Comparison of ENCODE assay signal across 32 cellular contexts in the genomic region with DNA sequence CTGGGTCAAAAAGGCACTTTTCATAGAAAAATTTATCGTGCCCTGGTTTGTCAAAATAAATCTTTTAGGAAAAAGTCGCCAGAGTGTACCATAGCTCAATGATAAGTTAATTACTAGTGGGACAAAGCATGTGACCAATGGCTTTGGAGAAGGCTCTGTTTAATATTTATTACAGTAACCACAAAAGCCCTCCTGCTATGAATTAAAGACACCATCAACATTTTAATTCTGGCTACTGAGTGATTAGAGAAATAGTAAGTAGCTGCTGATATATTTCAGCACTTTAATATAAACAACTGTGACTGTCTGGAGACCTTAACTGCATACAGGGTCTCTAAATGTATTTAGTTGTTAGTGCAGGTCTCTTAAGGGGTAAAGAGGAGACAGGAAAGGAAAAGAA.
"Had no signal": no experiment of that assay in that cellular context is flagged by ENCODE, and none has a peak within 500 bp of the region (broad histone marks: within the 10 kb centered on the region; RNA-seq: fewer than 3 reads in every experiment).

No MANE protein-coding gene starts in this region.

- H2AFZ ChIP-seq: parathyroid adenoma had no signal

- H3K36me3 ChIP-seq: ovary, right lobe of liver, thoracic aorta, thyroid gland, upper lobe of left lung, vagina had no signal

- H3K4me1 Mint-ChIP-seq: naive B cell; naive thymus-derived CD8-positive, alpha-beta T cell; nephron progenitor cell; stimulated activated memory B cell treated with anti-CD40 and anti-IgM and Interleukin-4, amounts not matched to agents 10 μg/mL and 1 μg/mL and 100 μg/mL, for 72 hours; stimulated activated naive CD8-positive, alpha-beta T cell treated with anti-CD3 and anti-CD28 coated beads, Interleukin-15, amount 100 ng/mL, for 72 hours had no signal

- H3K4me1 ChIP-seq: parathyroid adenoma, right lobe of liver, spleen had no signal

- H3K4me3 Mint-ChIP-seq: naive B cell; naive thymus-derived CD8-positive, alpha-beta T cell; natural killer cell treated with Interleukin-12 subunit alpha and Interleukin-12 subunit beta and Interleukin-15 and Interleukin-18, amount 100 ng/mL, for 72 hours; nephron progenitor cell; neural crest cell; stimulated activated memory B cell treated with anti-CD40 and anti-IgM and Interleukin-4, amounts not matched to agents 10 μg/mL and 1 μg/mL and 100 μg/mL, for 72 hours; stimulated activated naive CD8-positive, alpha-beta T cell treated with anti-CD3 and anti-CD28 coated beads, Interleukin-15, amount 100 ng/mL, for 72 hours had no signal

- ATAC-seq: naive thymus-derived CD8-positive, alpha-beta T cell; natural killer cell treated with Interleukin-12 subunit alpha and Interleukin-12 subunit beta and Interleukin-15 and Interleukin-18, amount 100 ng/mL, for 72 hours; psoas muscle; right cardiac atrium; right lobe of liver; stimulated activated memory B cell treated with anti-CD40 and anti-IgM and Interleukin-4, amounts not matched to agents 10 μg/mL and 1 μg/mL and 100 μg/mL, for 72 hours; stimulated activated naive CD8-positive, alpha-beta T cell treated with anti-CD3 and anti-CD28 coated beads, Interleukin-15, amount 100 ng/mL, for 72 hours; stimulated activated naive CD8-positive, alpha-beta T cell treated with anti-CD3 and anti-CD28 coated beads, Interleukin-15, Interleukin-2, amounts not matched to agents 100 U/mL and 50 U/mL, for 24 hours had no signal

- H3K9me3 Mint-ChIP-seq: natural killer cell treated with Interleukin-12 subunit alpha and Interleukin-12 subunit beta and Interleukin-15 and Interleukin-18, amount 100 ng/mL, for 72 hours; stimulated activated naive CD8-positive, alpha-beta T cell treated with anti-CD3 and anti-CD28 coated beads, Interleukin-15, amount 100 ng/mL, for 72 hours had no signal

- H3K79me2 ChIP-seq: parathyroid adenoma had no signal

- H3K4me3 ChIP-seq: ovary, psoas muscle, right lobe of liver, skin epidermis, smooth muscle cell, spleen, thoracic aorta, thyroid gland, tibial nerve, upper lobe of left lung, vagina had no signal

- H3K9me3 ChIP-seq: ovary, psoas muscle, right lobe of liver, thoracic aorta, thyroid gland, tibial nerve, upper lobe of left lung, vagina had no signal

- H3K27ac ChIP-seq: ovary, parathyroid adenoma, psoas muscle, right lobe of liver, spleen, thoracic aorta, thyroid gland, tibial nerve, upper lobe of left lung, vagina had no signal

- H3K27me3 ChIP-seq: ovary, right lobe of liver, spleen, thyroid gland, tibial nerve, upper lobe of left lung, vagina had no signal

- H3K27ac Mint-ChIP-seq: naive B cell; natural killer cell treated with Interleukin-12 subunit alpha and Interleukin-12 subunit beta and Interleukin-15 and Interleukin-18, amount 100 ng/mL, for 72 hours; nephron progenitor cell; progenitor cell of endocrine pancreas; stimulated activated memory B cell treated with anti-CD40 and anti-IgM and Interleukin-4, amounts not matched to agents 10 μg/mL and 1 μg/mL and 100 μg/mL, for 72 hours; stimulated activated naive CD8-positive, alpha-beta T cell treated with anti-CD3 and anti-CD28 coated beads, Interleukin-15, amount 100 ng/mL, for 72 hours had no signal

- H3K27me3 Mint-ChIP-seq: naive B cell; progenitor cell of endocrine pancreas; stimulated activated memory B cell treated with anti-CD40 and anti-IgM and Interleukin-4, amounts not matched to agents 10 μg/mL and 1 μg/mL and 100 μg/mL, for 72 hours had no signal

- DNase-seq: naive B cell; naive thymus-derived CD8-positive, alpha-beta T cell; nephron progenitor cell; occipital lobe; ovary; posterior cingulate gyrus; psoas muscle; right cardiac atrium; right lobe of liver; spleen; stimulated activated CD4-positive, alpha-beta T cell treated with anti-CD3 and anti-CD28 coated beads, Interleukin-12 subunit alpha, Interleukin-12 subunit beta, amount 100 ng/mL, for 4 hours; stimulated activated CD4-positive, alpha-beta T cell treated with anti-CD3 and anti-CD28 coated beads, Interleukin-1b, Interleukin-23, amount 100 ng/mL, for 48 hours; stimulated activated CD4-positive, alpha-beta T cell treated with anti-CD3 and anti-CD28 coated beads, Interleukin-4, amount 100 ng/mL, for 1 hour; stimulated activated CD4-positive, alpha-beta T cell treated with anti-CD3 and anti-CD28 coated beads, Interleukin-4, amount 100 ng/mL, for 4 hours; stimulated activated CD8-positive, alpha-beta memory T cell treated with anti-CD3 and anti-CD28 coated beads, Interleukin-4, amount 100 ng/mL, for 48 hours; stimulated activated naive CD4-positive, alpha-beta T cell; stimulated activated naive CD8-positive, alpha-beta T cell treated with anti-CD3 and anti-CD28 coated beads, Interleukin-15, amount 100 ng/mL, for 72 hours; stimulated activated naive CD8-positive, alpha-beta T cell treated with anti-CD3 and anti-CD28 coated beads, Interleukin-15, Interleukin-2, amounts not matched to agents 100 U/mL and 50 U/mL, for 24 hours; substantia nigra; thyroid gland; trophoblast cell; upper lobe of left lung had no signal

- H3K4me2 ChIP-seq: smooth muscle cell had no signal
